In the genomic region with DNA sequence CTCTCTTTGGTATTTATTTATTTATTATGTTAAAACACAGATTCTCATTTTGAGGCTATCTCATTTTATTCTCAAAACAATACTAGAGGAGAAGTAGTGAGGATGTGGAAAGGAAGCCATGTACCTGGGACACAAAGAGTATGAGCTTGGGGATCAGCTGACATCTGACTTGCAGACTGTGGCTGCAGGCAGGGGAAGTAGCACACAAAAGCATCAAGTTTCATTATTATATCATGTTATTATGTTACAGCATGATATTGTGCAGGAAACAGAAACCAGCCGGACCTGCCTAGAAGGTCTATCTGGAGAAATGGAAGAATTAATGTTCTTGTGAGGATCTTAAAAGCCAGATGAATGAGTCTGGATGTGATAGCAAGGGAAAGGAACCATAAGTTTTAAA, we compare ENCODE assay signal across 11 cellular contexts.
DNase-seq lines count a peak whose midpoint lies in the region; ATAC-seq and TF ChIP-seq lines count a peak whose summit lies in the region.
"Had no signal": no experiment of that assay in that cellular context is flagged by ENCODE, and none has a peak within 500 bp of the region (broad histone marks: within the 10 kb centered on the region; RNA-seq: fewer than 3 reads in every experiment).

No MANE protein-coding gene starts in this region.

- H3K9ac ChIP-seq in OCI-LY1 (ENCODE audit: low read length) = no peak overlapping the region

- H3K36me3 ChIP-seq in OCI-LY1 (ENCODE audit: insufficient read depth, low read length) (no peaks in the 10 kb centered on the region), Peyer's patch (no peaks in the 10 kb centered on the region), brain microvascular endothelial cell (replicated peaks) (no peaks in the 10 kb centered on the region)
- H3K36me3 ChIP-seq: thoracic aorta had no signal

- TF ChIP-seq CTCF in OCI-LY1 (IDR thresholded peaks at IDR 0.05; ENCODE audit: low read length) (no peak), Peyer's patch (IDR thresholded peaks at IDR 0.05) (no peak), brain microvascular endothelial cell (IDR thresholded peaks at IDR 0.05; ENCODE audit: low read depth, low read length, missing control alignments) (no peak)

- H4K20me1 ChIP-seq in OCI-LY1 (ENCODE audit: insufficient read depth, low read length) = no peaks in the 10 kb centered on the region

- DNase-seq in HuH-7.5 (ENCODE audit: low spot score) (no peak), Peyer's patch (no peak), SW 1271 (lab: John Stamatoyannopoulos, UW) (no peak), brain microvascular endothelial cell (no peak)
- DNase-seq: activated T-cell treated with anti-CD3 and anti-CD28 coated beads for 4 hours; CD4-positive, alpha-beta T cell had no signal

- ATAC-seq in GM18505 (IDR thresholded peaks at IDR 0.05; ENCODE audit: unreplicated experiment) (peak; percentile 87), GM21360 (IDR thresholded peaks at IDR 0.05; ENCODE audit: unreplicated experiment) (peak; percentile 81), HG03139 (IDR thresholded peaks at IDR 0.05; ENCODE audit: unreplicated experiment) (peak; percentile 96)

- H3K4me3 ChIP-seq in OCI-LY1 (ENCODE audit: low read depth, low read length, poor library complexity, severe bottlenecking) (no peak overlapping the region), Peyer's patch (no peak overlapping the region), brain microvascular endothelial cell (ENCODE audit: low read depth, low read length) (no peak overlapping the region)
- H3K4me3 ChIP-seq: thoracic aorta had no signal

- no peaks in the 10 kb centered on the region for H3K79me2 ChIP-seq in OCI-LY1 (ENCODE audit: insufficient read depth, low read length)

- no peak overlapping the region for H2AFZ ChIP-seq in OCI-LY1 (ENCODE audit: low read length)

- no peaks in the 10 kb centered on the region for H3K9me3 ChIP-seq in OCI-LY1 (ENCODE audit: low read length)
- H3K9me3 ChIP-seq in Peyer's patch = no peaks in the 10 kb centered on the region
- H3K9me3 ChIP-seq: thoracic aorta had no signal

- in situ Hi-C loops in brain microvascular endothelial cell (cut with HindIII; ENCODE audit: low pct_ligation_motif_present, low sequenced_read_pairs) = no loop called here

- TF ChIP-seq POLR2A in GM18505 (IDR thresholded peaks at IDR 0.05; ENCODE audit: borderline replicate concordance, extremely low read depth, insufficient read depth, insufficient read length) = no peak
- TF ChIP-seq POLR2A in Peyer's patch (IDR thresholded peaks at IDR 0.05) = no peak

- H3K4me1 ChIP-seq in OCI-LY1 (ENCODE audit: insufficient read depth, low read length, severe bottlenecking) = peaks cover 23% of the 10 kb centered on the region
- no peaks in the 10 kb centered on the region for H3K4me1 ChIP-seq in Peyer's patch

- no peak overlapping the region for H3K4me2 ChIP-seq in OCI-LY1 (ENCODE audit: low read length)

- no peaks in the 10 kb centered on the region for H3F3A ChIP-seq in OCI-LY1 (ENCODE audit: insufficient read depth, low read length)

- H3K27me3 ChIP-seq in OCI-LY1 (ENCODE audit: insufficient read depth, low read length) (no peaks in the 10 kb centered on the region), Peyer's patch (no peaks in the 10 kb centered on the region), brain microvascular endothelial cell (replicated peaks) (no peaks in the 10 kb centered on the region)

- H3K27ac ChIP-seq in OCI-LY1 (ENCODE audit: low read depth, low read length, poor library complexity, severe bottlenecking) (peak overlapping the region; percentile 11), Peyer's patch (no peak overlapping the region), brain microvascular endothelial cell (no peak overlapping the region)

- no peaks in the 10 kb centered on the region for H3K9me2 ChIP-seq in OCI-LY1 (ENCODE audit: low read depth, low read length)
